In genomic region chr10:130463876-130464360, GRCh38 we compare ENCODE assay signal across 1 cellular context.
TF ChIP-seq lines count a peak whose summit lies in the region.

No MANE protein-coding gene starts in this region.

TF ChIP-seq in WTC11, 78 proteins besides CTCF, POLR2A, EP300 and RAD21 (continued from another document):
- no peak for TF ChIP-seq AR (CRISPR knock-in tag; IDR thresholded peaks at IDR 0.05)
- no peak for TF ChIP-seq ZNF317 (CRISPR knock-in tag; IDR thresholded peaks at IDR 0.05; ENCODE audit: borderline replicate concordance, low read depth)
- no peak for TF ChIP-seq ZNF396 (CRISPR knock-in tag; IDR thresholded peaks at IDR 0.05; ENCODE audit: borderline replicate concordance)
